Comparison of ENCODE assay signal across 9 cellular contexts in the genomic region with DNA sequence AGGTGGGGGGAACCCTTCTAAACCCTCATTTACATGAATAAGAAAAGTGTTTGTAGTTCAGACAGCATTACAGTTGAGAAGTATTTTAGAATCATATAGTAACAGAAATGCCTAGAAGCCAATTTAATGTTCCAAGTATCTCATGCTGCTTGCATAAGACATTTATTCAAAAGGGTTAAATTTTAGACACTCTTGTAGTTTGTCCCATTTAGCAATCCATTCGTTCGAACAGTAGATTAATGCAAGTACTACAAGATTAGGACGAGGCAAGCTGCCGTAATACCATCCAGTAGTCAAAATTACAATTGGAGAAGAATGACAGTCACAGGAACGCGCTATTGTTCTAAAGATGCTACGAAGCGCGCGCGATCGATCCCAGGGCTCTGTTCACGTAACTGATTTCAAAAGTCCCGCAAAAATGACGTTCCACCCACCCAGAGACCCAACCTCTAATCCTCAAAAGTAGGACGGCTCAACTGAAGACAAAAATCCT. TPM values are rescaled to one million over a fixed set of nuclear protein-coding genes. Genes with fewer than 3 reads are reported as not detected.
A peak's percentile ranks its signal among the peaks of the same experiment; 100 is the strongest.
DNase-seq lines count a peak whose midpoint lies in the region; ATAC-seq and TF ChIP-seq lines count a peak whose summit lies in the region.
"Had no signal": no experiment of that assay in that cellular context is flagged by ENCODE, and none has a peak within 500 bp of the region (broad histone marks: within the 10 kb centered on the region; RNA-seq: fewer than 3 reads in every experiment).

No MANE protein-coding gene starts in this region.

- peaks cover 10% of the 10 kb centered on the region for H3K4me1 Mint-ChIP-seq in activated CD4-positive, alpha-beta memory T cell treated with anti-CD3 and anti-CD28 coated beads for 36 hours (ENCODE audit: low read depth)

- intact Hi-C loops in activated CD4-positive, alpha-beta memory T cell treated with anti-CD3 and anti-CD28 coated beads for 36 hours (cut with micrococcal nuclease) = loop anchor here (1.0 to 10.0 kb wide), 8 partner anchors 139 to 733 kb away; a partner anchor contains a TSS
- intact Hi-C loops in heart right ventricle (cut with DNase I) = loop anchor here in 1 of 10 donors (10.0 kb wide), 1 partner anchor 237 kb away; no protein-coding TSS in a partner anchor

- WGBS in heart right ventricle, 2 donors = 1% methylated on average over 16 of the region's 16 CpGs

- no peak for DNase-seq in activated CD4-positive, alpha-beta memory T cell treated with anti-CD3 and anti-CD28 coated beads for 36 hours
- DNase-seq in heart right ventricle (no peak), skeletal muscle cell (ENCODE audit: low read depth) (no peak), germinal center (ENCODE audit: low spot score) (no peak)
- DNase-seq in activated CD4-positive, alpha-beta T cell treated with anti-CD3 and anti-CD28 coated beads, Interleukin-2, amount 50 U/mL, for 1 hour = no peak

- no peaks in the 10 kb centered on the region for H3K27me3 ChIP-seq in heart right ventricle

- TF ChIP-seq CTCF in heart right ventricle (IDR thresholded peaks at IDR 0.05) = no peak

- H3K27ac ChIP-seq in KOPT-K1 (ENCODE audit: low read depth, low read length, poor library complexity, severe bottlenecking) (peak overlapping the region; percentile 84), heart right ventricle (peak overlapping the region; percentile 76 to 96 (median 93))

- peak overlapping the region; percentile 76 to 97 (median 88) for H3K4me3 ChIP-seq in heart right ventricle
- peak overlapping the region; percentile 93 for H3K4me3 ChIP-seq in skeletal muscle cell (ENCODE audit: low read depth, low read length)

- ATAC-seq in GM21619 (IDR thresholded peaks at IDR 0.05; ENCODE audit: unreplicated experiment) = peak; percentile 37
- ATAC-seq in heart right ventricle = peak in 4 of 8 donors; percentile 6 to 54 (median 31)

- POLR2A ChIA-PET in activated CD4-positive, alpha-beta memory T cell treated with anti-CD3 and anti-CD28 coated beads for 36 hours (lab: Charles Lee) = interaction anchor here (0.6 to 1.5 kb wide), 3 partner anchors 138 to 369 kb away, joined by 3 to 8 read pairs (median 4); a partner anchor contains a TSS

- peaks cover 3% of the 10 kb centered on the region for H3K36me3 Mint-ChIP-seq in activated CD4-positive, alpha-beta memory T cell treated with anti-CD3 and anti-CD28 coated beads for 36 hours

- no peaks in the 10 kb centered on the region for H3K27me3 Mint-ChIP-seq in activated CD4-positive, alpha-beta memory T cell treated with anti-CD3 and anti-CD28 coated beads for 36 hours

- CTCF ChIA-PET in activated CD4-positive, alpha-beta memory T cell treated with anti-CD3 and anti-CD28 coated beads for 36 hours (lab: Charles Lee) = interaction anchor here (1.3 kb wide), 1 partner anchor 410 kb away, joined by 4 read pairs; no protein-coding TSS in a partner anchor

- peak overlapping the region; percentile 95 for H3K9ac ChIP-seq in ES-I3 (ENCODE audit: low read depth, low read length)

- H3K9me3 ChIP-seq in ES-I3 (ENCODE audit: control insufficient read depth, insufficient read depth, low read length) (no peaks in the 10 kb centered on the region), KOPT-K1 (ENCODE audit: insufficient read depth, low read length, poor library complexity, severe bottlenecking) (no peaks in the 10 kb centered on the region), heart right ventricle (no peaks in the 10 kb centered on the region)

- peaks cover 4% of the 10 kb centered on the region; the same call in 1 of the 2 replicates for H3K36me3 ChIP-seq in ES-I3 (ENCODE audit: insufficient read depth, low read length)
- peaks cover 20% of the 10 kb centered on the region for H3K36me3 ChIP-seq in KOPT-K1 (ENCODE audit: insufficient read depth, low read length)
- peaks cover 0 to 27% (median 0%) of the 10 kb centered on the region in 9 donors for H3K36me3 ChIP-seq in heart right ventricle

- H3K27ac Mint-ChIP-seq in activated CD4-positive, alpha-beta memory T cell treated with anti-CD3 and anti-CD28 coated beads for 36 hours = peak overlapping the region; percentile 84

- no peaks in the 10 kb centered on the region for H3K4me1 ChIP-seq in ES-I3 (ENCODE audit: insufficient read depth, low read length)
- H3K4me1 ChIP-seq in heart right ventricle = peaks cover 0 to 22% (median 12%) of the 10 kb centered on the region in 9 donors

- H3K9me3 Mint-ChIP-seq in activated CD4-positive, alpha-beta memory T cell treated with anti-CD3 and anti-CD28 coated beads for 36 hours = no peaks in the 10 kb centered on the region

- peak overlapping the region; percentile 87 for H3K4me3 Mint-ChIP-seq in activated CD4-positive, alpha-beta memory T cell treated with anti-CD3 and anti-CD28 coated beads for 36 hours

RNA-seq across cellular contexts. Expression of a gene that starts 1.2 kb away (rescaled TPM):
- 10 to 100 TPM; 15.4 to 18.3 TPM for total RNA-seq in activated CD4-positive, alpha-beta memory T cell treated with anti-CD3 and anti-CD28 coated beads for 36 hours
- total RNA-seq in heart right ventricle = 10 to 100 TPM; 11.4 to 25.0 (median 19.2) TPM
- polyA plus RNA-seq in heart right ventricle = 1 to 10 TPM; 8.7 to 9.0 TPM

RNA-seq across cellular contexts. Expression of a gene that starts 56.3 kb away (rescaled TPM):
- not detected for total RNA-seq in activated CD4-positive, alpha-beta memory T cell treated with anti-CD3 and anti-CD28 coated beads for 36 hours
- total RNA-seq in heart right ventricle = under 1 TPM in 2 of 10 donors, not detected in 8; 0.25 TPM
- polyA plus RNA-seq in heart right ventricle = under 1 TPM in 1 of 2 donors, not detected in 1; 0.16 TPM
- total RNA-seq: T-helper 2 cell treated with Interferon-gamma antibody and Interleukin-4, amounts not matched to agents 100 ng/mL and 5 ng/mL, for 36 hours had no signal
